Comparison of ENCODE assay signal across 10 cellular contexts in genomic region chr1:119279441-119280415, GRCh38.
DNase-seq lines count a peak whose midpoint lies in the region; ATAC-seq and TF ChIP-seq lines count a peak whose summit lies in the region.
"Had no signal": no experiment of that assay in that cellular context is flagged by ENCODE, and none has a peak within 500 bp of the region (broad histone marks: within the 10 kb centered on the region; RNA-seq: fewer than 3 reads in every experiment).

No MANE protein-coding gene starts in this region.

- no peak for TF ChIP-seq CTCF in omental fat pad (IDR thresholded peaks at IDR 0.05)

- DNase-seq in ELR (ENCODE audit: low read depth) (peak; percentile 95), RKO (ENCODE audit: low spot score) (peak; percentile 75), omental fat pad (ENCODE audit: low spot score) (no peak), HuH-7 (ENCODE audit: low spot score) (no peak), AML-193 (lab: John Stamatoyannopoulos, UW) (no peak)
- no peak for DNase-seq in effector CD4-positive, alpha-beta T cell
- DNase-seq: activated effector memory CD4-positive, alpha-beta T cell treated with Interleukin-2 at 50 U/mL for 16 hours; NCI-H1417 treated with DMSO at 0.1 percent for 48 hours had no signal

- ATAC-seq in esophagus mucosa (peak; percentile 92), omental fat pad (ENCODE audit: low FRiP score) (peak; percentile 94), HG02885 (IDR thresholded peaks at IDR 0.05; ENCODE audit: poor library complexity, unreplicated experiment) (no peak)

Comparison
In these comparisons a context has a peak if more than half of its experiments do, and no peak if none do; other contexts are left out.
1. DNase-seq: peak in ELR (single experiment) and RKO (single experiment); none in omental fat pad (single experiment), effector CD4-positive, alpha-beta T cell (single experiment), HuH-7 (single experiment) and AML-193 (0 of 2).